Comparison of ENCODE assay signal across 9 cellular contexts in the genomic region with DNA sequence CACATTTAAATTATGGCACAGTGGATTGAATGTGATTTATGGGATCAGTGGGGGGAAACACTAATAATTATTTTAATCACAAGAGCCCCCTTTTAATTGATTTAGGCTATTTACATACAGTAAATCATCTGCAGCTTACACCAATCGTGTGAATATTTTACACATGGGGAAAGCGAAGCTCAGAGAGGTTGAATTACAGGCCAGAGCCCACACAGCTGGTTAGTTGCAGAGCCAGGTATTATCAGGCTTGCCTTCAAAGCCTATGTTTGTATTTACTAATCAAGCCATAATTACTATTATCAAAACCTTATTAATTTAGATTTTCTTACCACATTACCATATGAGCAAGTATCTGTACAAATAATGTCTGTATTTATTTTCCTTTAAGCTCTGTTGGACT. TPM values are rescaled to one million over a fixed set of nuclear protein-coding genes. Genes with fewer than 3 reads are reported as not detected.
DNase-seq lines count a peak whose midpoint lies in the region; ATAC-seq and TF ChIP-seq lines count a peak whose summit lies in the region.
"Had no signal": no experiment of that assay in that cellular context is flagged by ENCODE, and none has a peak within 500 bp of the region (broad histone marks: within the 10 kb centered on the region; RNA-seq: fewer than 3 reads in every experiment).

No MANE protein-coding gene starts in this region.

- H3K9me3 ChIP-seq in left lung (no peaks in the 10 kb centered on the region), thyroid gland (no peaks in the 10 kb centered on the region)

- H3K4me3 ChIP-seq in left lung (peak overlapping the region; percentile 76 to 86), thyroid gland (replicated peaks in 1 of 3) (peak overlapping the region; percentile 55 to 79 (median 61))

- peak overlapping the region; percentile 99 for H3K27ac Mint-ChIP-seq in activated T-cell treated with anti-CD3 and anti-CD28 coated beads, Interleukin-2, amount 50 U/mL, for 24 hours
- H3K27ac Mint-ChIP-seq in activated naive CD8-positive, alpha-beta T cell treated with anti-CD3 and anti-CD28 coated beads for 36 hours, result peak overlapping the region; percentile 97

- no peak for ATAC-seq in left lung
- no peak for ATAC-seq in GM19324 (IDR thresholded peaks at IDR 0.05; ENCODE audit: low FRiP score, unreplicated experiment)
- no peak for ATAC-seq in activated CD4-positive, CD25-positive, alpha-beta regulatory T cell treated with anti-CD3 and anti-CD28 coated beads, Interleukin-2, amount 50 U/mL, for 24 hours
- no peak for ATAC-seq in HG02885 (IDR thresholded peaks at IDR 0.05; ENCODE audit: poor library complexity, unreplicated experiment)

- H3K36me3 Mint-ChIP-seq in activated T-cell treated with anti-CD3 and anti-CD28 coated beads, Interleukin-2, amount 50 U/mL, for 24 hours (ENCODE audit: low read depth), result peaks cover 39% of the 10 kb centered on the region
- peaks cover 14% of the 10 kb centered on the region for H3K36me3 Mint-ChIP-seq in activated naive CD8-positive, alpha-beta T cell treated with anti-CD3 and anti-CD28 coated beads for 36 hours

- peak overlapping the region; percentile 90 for H3K4me3 Mint-ChIP-seq in activated T-cell treated with anti-CD3 and anti-CD28 coated beads, Interleukin-2, amount 50 U/mL, for 24 hours
- H3K4me3 Mint-ChIP-seq in activated naive CD8-positive, alpha-beta T cell treated with anti-CD3 and anti-CD28 coated beads for 36 hours, result peak overlapping the region; percentile 86

- H3K4me1 ChIP-seq in left lung, result peaks cover 4 to 64% of the 10 kb centered on the region in 2 donors
- peaks cover 20 to 31% of the 10 kb centered on the region in 2 donors for H3K4me1 ChIP-seq in thyroid gland

- peak overlapping the region; percentile 96 to 99 for H3K27ac ChIP-seq in left lung
- H3K27ac ChIP-seq in thyroid gland, result peak overlapping the region; percentile 76 to 99 (median 95)

- no peaks in the 10 kb centered on the region for H3K27me3 Mint-ChIP-seq in activated T-cell treated with anti-CD3 and anti-CD28 coated beads, Interleukin-2, amount 50 U/mL, for 24 hours
- no peaks in the 10 kb centered on the region for H3K27me3 Mint-ChIP-seq in activated naive CD8-positive, alpha-beta T cell treated with anti-CD3 and anti-CD28 coated beads for 36 hours

- TF ChIP-seq CTCF in left lung (IDR thresholded peaks at IDR 0.05), result no peak
- no peak for TF ChIP-seq CTCF in thyroid gland (IDR thresholded peaks at IDR 0.05)

- H3K27me3 ChIP-seq in left lung (no peaks in the 10 kb centered on the region), thyroid gland (no peaks in the 10 kb centered on the region)

- no peaks in the 10 kb centered on the region for H3K9me3 Mint-ChIP-seq in activated T-cell treated with anti-CD3 and anti-CD28 coated beads, Interleukin-2, amount 50 U/mL, for 24 hours
- no peaks in the 10 kb centered on the region for H3K9me3 Mint-ChIP-seq in activated naive CD8-positive, alpha-beta T cell treated with anti-CD3 and anti-CD28 coated beads for 36 hours

- peaks cover 47% of the 10 kb centered on the region for H3K4me1 Mint-ChIP-seq in activated T-cell treated with anti-CD3 and anti-CD28 coated beads, Interleukin-2, amount 50 U/mL, for 24 hours (ENCODE audit: low read depth)
- peaks cover 26% of the 10 kb centered on the region for H3K4me1 Mint-ChIP-seq in activated naive CD8-positive, alpha-beta T cell treated with anti-CD3 and anti-CD28 coated beads for 36 hours

- TF ChIP-seq POLR2A in thyroid gland (IDR thresholded peaks at IDR 0.05), result no peak

- H3K36me3 ChIP-seq in left lung (no peaks in the 10 kb centered on the region), thyroid gland (no peaks in the 10 kb centered on the region)

- 34 to 38% methylated on average over 2 of the region's 2 CpGs for WGBS in thyroid gland, 2 donors

- DNase-seq in activated T-cell treated with anti-CD3 and anti-CD28 coated beads, Interleukin-2, amount 50 U/mL, for 24 hours, result no peak
- DNase-seq in activated T-cell treated with anti-CD3 and anti-CD28 coated beads, Interleukin-2, amount 50 U/mL, for 1 hour, result no peak
- DNase-seq in activated naive CD8-positive, alpha-beta T cell treated with anti-CD3 and anti-CD28 coated beads for 36 hours, result no peak
- DNase-seq in left lung (no peak), thyroid gland (no peak)
- DNase-seq: NCI-H345 had no signal

- intact Hi-C loops in left lung (cut with DNase I) (no loop called here), thyroid gland (cut with DNase I) (no loop called here)

RNA-seq across cellular contexts. Expression of gene SDCCAG8, which starts 0.7 kb away (rescaled TPM):
- 10 to 100 TPM; 24.2 to 24.7 TPM for total RNA-seq in activated naive CD8-positive, alpha-beta T cell treated with anti-CD3 and anti-CD28 coated beads for 36 hours
- total RNA-seq in left lung, result 10 to 100 TPM; 62.2 to 83.7 TPM
- 100 to 1,000 TPM; 105 to 193 (median 115) TPM for total RNA-seq in thyroid gland

RNA-seq across cellular contexts. Expression of gene CEP170, which starts 1.5 kb away (rescaled TPM):
- 10 to 100 TPM; 44.3 to 47.4 TPM for total RNA-seq in activated naive CD8-positive, alpha-beta T cell treated with anti-CD3 and anti-CD28 coated beads for 36 hours
- total RNA-seq in left lung (100 to 1,000 TPM in 1 of 2 donors, 10 to 100 TPM in 1; 72.2 to 111 TPM), thyroid gland (10 to 100 TPM; 62.8 to 93.8 (median 75.3) TPM)
